21 cellular contexts compared by ENCODE assay signal in the genomic region with DNA sequence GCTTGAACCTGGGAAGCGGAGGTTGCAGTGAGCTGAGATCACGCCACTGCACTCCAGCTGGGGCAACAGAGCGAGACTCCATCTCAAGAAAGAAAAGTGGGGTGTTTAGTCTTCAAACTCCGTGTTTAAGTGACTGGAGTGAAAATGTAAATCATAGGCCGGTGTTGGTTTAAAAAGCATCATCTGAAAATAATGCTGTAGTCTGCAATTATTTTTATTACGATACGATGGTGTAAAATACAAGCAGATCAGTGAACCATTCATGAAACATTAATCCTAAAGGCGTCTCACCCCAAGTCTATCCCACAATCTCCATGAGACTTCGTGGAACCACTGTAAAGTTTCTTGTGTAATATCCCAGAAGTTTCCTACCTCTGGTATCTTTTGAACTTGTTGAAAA. TPM values are rescaled to one million over a fixed set of nuclear protein-coding genes. Genes with fewer than 3 reads are reported as not detected.
A peak's percentile ranks its signal among the peaks of the same experiment; 100 is the strongest.
DNase-seq lines count a peak whose midpoint lies in the region; ATAC-seq, FAIRE-seq and TF ChIP-seq lines count a peak whose summit lies in the region.
"Had no signal": no experiment of that assay in that cellular context is flagged by ENCODE, and none has a peak within 500 bp of the region (broad histone marks: within the 10 kb centered on the region; RNA-seq: fewer than 3 reads in every experiment).

No MANE protein-coding gene starts in this region.

- H4K20me1 ChIP-seq in HepG2 (ENCODE audit: insufficient read depth, low read length): peaks cover 98% of the 10 kb centered on the region
- H4K20me1 ChIP-seq in smooth muscle cell (ENCODE audit: low read depth): peaks cover 100% of the 10 kb centered on the region

- H3K4me3 ChIP-seq in HepG2 (replicated peaks in 1 of 3; ENCODE audit: insufficient read depth in 1 of 3, low read depth in 2 of 3, low read length in 3 of 3) (no peak overlapping the region), right lobe of liver (no peak overlapping the region), smooth muscle cell (peak overlapping the region; percentile 99)
- H3K4me3 ChIP-seq: colonic mucosa, lower lobe of right lung, skin epidermis had no signal

- H3K27me3 ChIP-seq in HepG2 (ENCODE audit: control insufficient read depth in 1 of 2, insufficient read depth in 2 of 2, low read length in 2 of 2) (no peaks in the 10 kb centered on the region; a peak in 1 of 5 replicates), right lobe of liver (no peaks in the 10 kb centered on the region), smooth muscle cell (ENCODE audit: low read depth) (no peaks in the 10 kb centered on the region)
- H3K27me3 ChIP-seq: colonic mucosa had no signal

- TF ChIP-seq POLR2A in HepG2 (IDR thresholded peaks at IDR 0.05; ENCODE audit: insufficient read depth in 1 of 2, low read depth in 2 of 2, low read length in 2 of 2): no peak
- TF ChIP-seq POLR2A in right lobe of liver (IDR thresholded peaks at IDR 0.05): no peak

- H3K4me1 Mint-ChIP-seq in WTC11 (peaks cover 82% of the 10 kb centered on the region), immature natural killer cell (peaks cover 92 to 93% of the 10 kb centered on the region in 2 donors)

- H3K27ac Mint-ChIP-seq in WTC11 (0 out of 2 replicates have a peak overlapping the region, but pooled peaks have one; percentile 22), immature natural killer cell (no peak overlapping the region)
- H3K27ac Mint-ChIP-seq: activated CD8-positive, alpha-beta T cell treated with anti-CD3 and anti-CD28 coated beads for 36 hours; stimulated activated memory B cell treated with anti-CD40 and anti-IgM and Interleukin-4, amounts not matched to agents 10 μg/mL and 1 μg/mL and 100 μg/mL, for 72 hours had no signal

- TF ChIP-seq EP300 in HepG2 (IDR thresholded peaks at IDR 0.05; ENCODE audit: low read depth in 2 of 2, low read length in 2 of 2): no peak
- TF ChIP-seq EP300 in HepG2 (CRISPR knock-in tag; IDR thresholded peaks at IDR 0.05; ENCODE audit: borderline replicate concordance): no peak

- POLR2A ChIA-PET in HepG2 (lab: Yijun Ruan, JAX): no interaction called here
- POLR2A ChIA-PET in WTC11 (lab: Charles Lee): no interaction called here

- H3K27ac ChIP-seq in HepG2 (ENCODE audit: extremely low read length, insufficient read depth, low read length) (no peak overlapping the region), right lobe of liver (no peak overlapping the region), smooth muscle cell (ENCODE audit: low read depth) (peak overlapping the region; percentile 61)
- H3K27ac ChIP-seq: colonic mucosa, lower lobe of right lung, skin epidermis had no signal

- ATAC-seq in HepG2 (no peak), right lobe of liver (no peak), WTC11 (no peak), HG02678 (IDR thresholded peaks at IDR 0.05; ENCODE audit: unreplicated experiment) (no peak)
- ATAC-seq: activated CD8-positive, alpha-beta T cell treated with anti-CD3 and anti-CD28 coated beads for 36 hours; lower lobe of right lung; stimulated activated memory B cell treated with anti-CD40 and anti-IgM and Interleukin-4, amounts not matched to agents 10 μg/mL and 1 μg/mL and 100 μg/mL, for 72 hours had no signal

- 92% methylated on average over 9 of the region's 9 CpGs for WGBS in HepG2 (ENCODE audit: low lambda C conversion rate)
- 83% methylated on average over 9 of the region's 9 CpGs for WGBS in right lobe of liver (ENCODE audit: insufficient coverage, low coverage, low lambda C conversion rate, missing lambda C conversion rate)
- 67% methylated on average over 9 of the region's 9 CpGs for WGBS in smooth muscle cell (ENCODE audit: low lambda C conversion rate)

- H3K4me2 ChIP-seq in HepG2 (ENCODE audit: low read depth, low read length) (peak overlapping the region; percentile 87), smooth muscle cell (peak overlapping the region; percentile 84)

- H3K27me3 Mint-ChIP-seq in WTC11 (ENCODE audit: low read depth) (no peaks in the 10 kb centered on the region), immature natural killer cell (ENCODE audit: low read depth in 3 of 3) (peaks cover 2 to 6% (median 2%) of the 10 kb centered on the region in 3 donors)
- H3K27me3 Mint-ChIP-seq: activated CD8-positive, alpha-beta T cell treated with anti-CD3 and anti-CD28 coated beads for 36 hours; stimulated activated memory B cell treated with anti-CD40 and anti-IgM and Interleukin-4, amounts not matched to agents 10 μg/mL and 1 μg/mL and 100 μg/mL, for 72 hours had no signal

- H3F3A ChIP-seq in smooth muscle cell (ENCODE audit: low read depth): peaks cover 9% of the 10 kb centered on the region

- H3K4me1 ChIP-seq in HepG2 (ENCODE audit: insufficient read depth, low read length): peaks cover 69% of the 10 kb centered on the region
- H3K4me1 ChIP-seq in right lobe of liver: peaks cover 0 to 56% (median 10%) of the 10 kb centered on the region in 4 donors
- H3K4me1 ChIP-seq in smooth muscle cell (ENCODE audit: low read depth): peaks cover 68% of the 10 kb centered on the region

- no peak for FAIRE-seq in HepG2 (lab: Jason Lieb, UNC)
- FAIRE-seq: bronchial epithelial cell, kidney, RCC 7860 had no signal

- H3K36me3 ChIP-seq in HepG2 (replicated peaks in 1 of 2; ENCODE audit: control insufficient read depth in 1 of 2, insufficient read depth in 2 of 2, low read length in 2 of 2): no peaks in the 10 kb centered on the region
- no peaks in the 10 kb centered on the region for H3K36me3 ChIP-seq in right lobe of liver
- no peaks in the 10 kb centered on the region for H3K36me3 ChIP-seq in smooth muscle cell (ENCODE audit: low read depth)
- H3K36me3 ChIP-seq: colonic mucosa, lower lobe of right lung had no signal

- H3K4me3 Mint-ChIP-seq in WTC11 (peak overlapping the region; percentile 16), immature natural killer cell (peak overlapping the region in 3 of 5 donors; percentile 20 to 23 (median 22))
- H3K4me3 Mint-ChIP-seq: activated CD8-positive, alpha-beta T cell treated with anti-CD3 and anti-CD28 coated beads for 36 hours; stimulated activated memory B cell treated with anti-CD40 and anti-IgM and Interleukin-4, amounts not matched to agents 10 μg/mL and 1 μg/mL and 100 μg/mL, for 72 hours had no signal

- peaks cover 3% of the 10 kb centered on the region; the same call in 1 of the 2 replicates for H3K9me3 Mint-ChIP-seq in WTC11
- H3K9me3 Mint-ChIP-seq in immature natural killer cell: no peaks in the 10 kb centered on the region
- H3K9me3 Mint-ChIP-seq: stimulated activated memory B cell treated with anti-CD40 and anti-IgM and Interleukin-4, amounts not matched to agents 10 μg/mL and 1 μg/mL and 100 μg/mL, for 72 hours had no signal

- CTCF ChIA-PET in HepG2 (lab: Yijun Ruan, JAX; ENCODE audit: low intra/inter-chr PET ratio, low total read pairs) (no interaction called here), WTC11 (lab: Charles Lee) (interaction anchor here (0.6 kb wide), 1 partner anchor 10 kb away, joined by 3 read pairs; no protein-coding TSS in a partner anchor)

- TF ChIP-seq CTCF in HepG2 (CRISPR knock-in tag; IDR thresholded peaks at IDR 0.05) (no peak), right lobe of liver (IDR thresholded peaks at IDR 0.05) (no peak), WTC11 (IDR thresholded peaks at IDR 0.05) (no peak), smooth muscle cell (IDR thresholded peaks at IDR 0.05; ENCODE audit: borderline replicate concordance, insufficient read depth, poor library complexity, severe bottlenecking) (no peak)

- DNase-seq in HepG2 (ENCODE audit: low spot score) (no peak), right lobe of liver (no peak), WTC11 (ENCODE audit: low spot score) (no peak), immature natural killer cell (no peak), smooth muscle cell (lab: John Stamatoyannopoulos, UW; ENCODE audit: unreplicated experiment) (no peak), NCI-H2227 (lab: John Stamatoyannopoulos, UW; ENCODE audit: unreplicated experiment) (no peak), AG08395 (ENCODE audit: low spot score) (no peak)
- DNase-seq: ACHN; activated CD8-positive, alpha-beta T cell treated with anti-CD3 and anti-CD28 coated beads for 36 hours; activated gamma-delta T cell treated with Interleukin-2 at 50 U/mL for 16 hours; C1 segment of cervical spinal cord; colonic mucosa; Karpas-422; kidney; lower lobe of right lung; NCI-H187 treated with DMSO at 0.1 percent for 48 hours had no signal

- H3K79me2 ChIP-seq in HepG2 (ENCODE audit: insufficient read depth, low read length) (peaks cover 99% of the 10 kb centered on the region), smooth muscle cell (ENCODE audit: low read depth) (peaks cover 100% of the 10 kb centered on the region)

- no peak for TF ChIP-seq RAD21 in HepG2 (CRISPR knock-in tag; IDR thresholded peaks at IDR 0.05)

- intact Hi-C loops in HepG2 (cut with micrococcal nuclease; ENCODE audit: unreplicated experiment) (no loop called here), right lobe of liver (cut with DNase I) (no loop called here)

- H2AFZ ChIP-seq in HepG2 (ENCODE audit: low read length) (no peak overlapping the region), smooth muscle cell (ENCODE audit: low read depth) (no peak overlapping the region)

- H3K9ac ChIP-seq in HepG2 (ENCODE audit: insufficient read depth, low read depth, low read length) (no peak overlapping the region), smooth muscle cell (ENCODE audit: low read depth) (no peak overlapping the region)

- H3K36me3 Mint-ChIP-seq in WTC11: peaks cover 6% of the 10 kb centered on the region
- no peaks in the 10 kb centered on the region for H3K36me3 Mint-ChIP-seq in immature natural killer cell

- H3K9me3 ChIP-seq in HepG2 (ENCODE audit: low read length): no peaks in the 10 kb centered on the region
- no peaks in the 10 kb centered on the region for H3K9me3 ChIP-seq in right lobe of liver
- H3K9me3 ChIP-seq in smooth muscle cell (replicated peaks; ENCODE audit: low read depth): no peaks in the 10 kb centered on the region
- H3K9me3 ChIP-seq: colonic mucosa, lower lobe of right lung had no signal

- in situ Hi-C loops in HepG2 (cut with HindIII; ENCODE audit: extremely low pct_ligation_motif_present, low pct_unique_long_range_greater_than_20kb): loop anchor here (25.0 kb wide), 1 partner anchor 618 kb away; no protein-coding TSS in a partner anchor

- no TSS peak for BruUV-seq in HepG2 (replicated peaks; lab: Mats Ljungman, UMichigan)

RNA-seq across cellular contexts. Expression of gene CTNNB1, which starts 6.3 kb away (rescaled TPM):
- total RNA-seq in HepG2 (2016; rRNA removed; fragmentation: Illumina TruSeq; extraction: Trizol) (489 and 700 TPM in 2 replicates), right lobe of liver (100 to 1,000 TPM; 107 to 160 (median 138) TPM), WTC11 (2021) (387 to 436 TPM (median 432 TPM) in 3 replicates), smooth muscle cell (854 and 957 TPM in 2 replicates)
- 50.2 and 54.9 TPM in 2 replicates for total RNA-seq in HepG2 (2016; cell fraction: cytosol; rRNA removed; fragmentation: Illumina TruSeq; extraction: Trizol; ENCODE audit: low read depth)
- 488 and 720 TPM in 2 replicates for total RNA-seq in HepG2 (2016; cell fraction: insoluble cytoplasmic fraction; rRNA removed; fragmentation: Illumina TruSeq; extraction: Trizol)
- total RNA-seq in HepG2 (2016; cell fraction: membrane; rRNA removed; fragmentation: Illumina TruSeq; extraction: Trizol): 94.6 and 98.6 TPM in 2 replicates
- total RNA-seq in HepG2 (2016; cell fraction: nucleus; rRNA removed; fragmentation: Illumina TruSeq; extraction: Trizol): 268 and 292 TPM in 2 replicates
- polyA plus RNA-seq in HepG2 (2011; rRNA removed) (398 and 417 TPM in 2 replicates), immature natural killer cell (10 to 100 TPM; 35.4 to 85.5 (median 70.4) TPM), smooth muscle cell (162 and 167 TPM in 2 replicates)
- 460 and 473 TPM in 2 replicates for polyA plus RNA-seq in HepG2 (2011; cell fraction: cytosol; rRNA removed)
- 417 and 480 TPM in 2 replicates for polyA plus RNA-seq in HepG2 (2011; cell fraction: nucleus; rRNA removed)
- polyA plus RNA-seq in HepG2 (2012): 229 and 276 TPM in 2 replicates
- polyA plus RNA-seq in HepG2 (2016; cell fraction: cytosol; fragmentation: Illumina TruSeq; extraction: Trizol; ENCODE audit: low read depth): 7.0 and 9.4 TPM in 2 replicates
- polyA plus RNA-seq in HepG2 (2016; cell fraction: insoluble cytoplasmic fraction; fragmentation: Illumina TruSeq; extraction: Trizol; ENCODE audit: low read depth): 347 and 367 TPM in 2 replicates
- 21.8 and 23.3 TPM in 2 replicates for polyA plus RNA-seq in HepG2 (2016; cell fraction: membrane; fragmentation: Illumina TruSeq; extraction: Trizol; ENCODE audit: low read depth)
- 235 and 254 TPM in 2 replicates for polyA plus RNA-seq in HepG2 (2016; cell fraction: nucleus; fragmentation: Illumina TruSeq; extraction: Trizol; ENCODE audit: insufficient read depth, low read depth)
- 1,533 and 3,275 TPM in 2 replicates for polyA minus RNA-seq in HepG2 (2011; rRNA and poly(A)+ RNA removed; ENCODE audit: low replicate concordance)
- 616 and 632 TPM in 2 replicates for polyA minus RNA-seq in HepG2 (2011; cell fraction: cytosol; rRNA and poly(A)+ RNA removed)
- 538 and 639 TPM in 2 replicates for polyA minus RNA-seq in HepG2 (2011; cell fraction: nucleus; rRNA and poly(A)+ RNA removed)

Comparison
In these comparisons a context has a peak if more than half of its experiments do, and no peak if none do; other contexts are left out.
1. Of the 50 proteins assayed by ChIP-seq in both HepG2 and WTC11: peak only in HepG2: none; only in WTC11: ZNF121; in both: none; in neither: 49.